Comparison of ENCODE assay signal across 10 cellular contexts in genomic region chr11:12052676-12053605, GRCh38. TPM values are rescaled to one million over a fixed set of nuclear protein-coding genes. Genes with fewer than 3 reads are reported as not detected.
A peak's percentile ranks its signal among the peaks of the same experiment; 100 is the strongest.
DNase-seq lines count a peak whose midpoint lies in the region; ATAC-seq and TF ChIP-seq lines count a peak whose summit lies in the region.
"Had no signal": no experiment of that assay in that cellular context is flagged by ENCODE, and none has a peak within 500 bp of the region (broad histone marks: within the 10 kb centered on the region; RNA-seq: fewer than 3 reads in every experiment).

No MANE protein-coding gene starts in this region.

- in situ Hi-C loops in brain microvascular endothelial cell (cut with HindIII; ENCODE audit: low pct_ligation_motif_present, low sequenced_read_pairs) = no loop called here

- no peak overlapping the region for H3K27ac ChIP-seq in brain microvascular endothelial cell

- peak; percentile 34 for TF ChIP-seq CTCF in brain microvascular endothelial cell (IDR thresholded peaks at IDR 0.05; ENCODE audit: low read depth, low read length, missing control alignments)

- no peak overlapping the region for H3K4me3 ChIP-seq in brain microvascular endothelial cell (ENCODE audit: low read depth, low read length)

- no peaks in the 10 kb centered on the region for H3K27me3 ChIP-seq in brain microvascular endothelial cell (replicated peaks)

- ATAC-seq in HG02642 (IDR thresholded peaks at IDR 0.05; ENCODE audit: poor library complexity, unreplicated experiment) = no peak
- no peak for ATAC-seq in GM21576 (IDR thresholded peaks at IDR 0.05; ENCODE audit: unreplicated experiment)

- no peaks in the 10 kb centered on the region for H3K36me3 ChIP-seq in brain microvascular endothelial cell (replicated peaks)

- DNase-seq in NCI-H82 (lab: John Stamatoyannopoulos, UW) (peak; percentile 18), NCI-H82 treated with DMSO at 0.1 percent for 48 hours (lab: John Stamatoyannopoulos, UW; ENCODE audit: unreplicated experiment) (no peak), NCI-H146 treated with DMSO at 0.1 percent for 48 hours (lab: John Stamatoyannopoulos, UW; ENCODE audit: unreplicated experiment) (peak; percentile 45), brain microvascular endothelial cell (no peak), occipital lobe (lab: John Stamatoyannopoulos, UW) (peak; percentile 33), OCI-M1 (lab: John Stamatoyannopoulos, UW) (no peak)
- DNase-seq: NCI-H226 had no signal

RNA-seq across cellular contexts. Expression of gene DKK3, which starts 44.5 kb away (rescaled TPM):
- 185 TPM for total RNA-seq in occipital lobe
- total RNA-seq: T-helper 1 cell treated with Interleukin-12 subunit alpha and Interleukin-12 subunit beta and Interleukin-4 antibody, amounts not matched to agents 30 ng/mL and 1 ng/mL, for 36 hours had no signal

RNA-seq across cellular contexts. Expression of gene MICAL2, which starts 57.4 kb away (rescaled TPM):
- 28.2 TPM for total RNA-seq in occipital lobe

Comparison
In these comparisons a context has a peak if more than half of its experiments do, and no peak if none do; other contexts are left out.
1. DNase-seq: peak in NCI-H82 (single experiment), NCI-H146 treated with DMSO at 0.1 percent for 48 hours (single experiment) and occipital lobe (single experiment); none in NCI-H82 treated with DMSO at 0.1 percent for 48 hours (single experiment), brain microvascular endothelial cell (single experiment) and OCI-M1 (single experiment).